26 cellular contexts compared by ENCODE assay signal in the genomic region with DNA sequence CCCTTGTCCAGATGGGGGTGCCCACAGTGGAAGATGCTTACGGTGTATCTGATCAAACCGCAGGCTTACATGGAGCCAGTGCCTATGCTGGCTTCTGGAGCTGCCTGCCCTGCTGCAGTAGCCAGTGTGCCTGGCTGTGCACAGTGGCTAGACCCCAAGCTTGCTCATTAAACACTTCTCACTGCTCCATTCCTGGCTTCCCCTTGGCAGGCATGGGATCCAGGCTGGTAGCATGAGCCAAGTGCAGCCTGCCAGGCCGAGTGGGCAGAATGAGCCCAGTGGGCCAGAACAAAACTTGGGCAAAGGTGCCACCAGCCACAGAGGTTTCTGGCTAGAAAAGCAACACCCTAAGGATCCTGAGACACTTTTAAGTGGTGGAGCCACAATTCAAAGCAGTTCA. TPM values are rescaled to one million over a fixed set of nuclear protein-coding genes. Genes with fewer than 3 reads are reported as not detected.
"Had no signal": no experiment of that assay in that cellular context is flagged by ENCODE, and none has a peak within 500 bp of the region (broad histone marks: within the 10 kb centered on the region; RNA-seq: fewer than 3 reads in every experiment).

No MANE protein-coding gene starts in this region.

- H3K4me1 ChIP-seq: adrenal gland, psoas muscle, right lobe of liver, uterus had no signal

- H3K27me3 ChIP-seq: adrenal gland, right lobe of liver, transverse colon, uterus had no signal

- H3K4me3 ChIP-seq: adrenal gland, lung, psoas muscle, right lobe of liver, skin epidermis, transverse colon, uterus had no signal

- DNase-seq: activated CD4-positive, alpha-beta T cell treated with anti-CD3 and anti-CD28 coated beads for 1 hour; activated CD4-positive, alpha-beta T cell treated with anti-CD3 and anti-CD28 coated beads, Interleukin-2, amount 50 U/mL, for 4 hours; activated CD8-positive, alpha-beta memory T cell treated with anti-CD3 and anti-CD28 coated beads for 24 hours; activated CD8-positive, alpha-beta memory T cell treated with anti-CD3 and anti-CD28 coated beads, Interleukin-2, amount 50 U/mL, for 4 hours; activated naive CD4-positive, alpha-beta T cell; activated T-cell treated with anti-CD3 and anti-CD28 coated beads, Interleukin-2, amount 50 U/mL, for 24 hours; adrenal gland; dermis blood vessel endothelial cell; effector CD8-positive, alpha-beta T cell; erythroblast; foreskin fibroblast; islet precursor cell; left cardiac atrium; naive thymus-derived CD8-positive, alpha-beta T cell; psoas muscle; right lobe of liver; stimulated activated CD4-positive, alpha-beta T cell treated with anti-CD3 and anti-CD28 coated beads, Interleukin-1b, Interleukin-23, amount 100 ng/mL, for 48 hours; stimulated activated naive CD8-positive, alpha-beta T cell treated with anti-CD3 and anti-CD28 coated beads, Interleukin-15, amount 100 ng/mL, for 72 hours; T-cell; transverse colon; uterus had no signal

- H3K9me3 ChIP-seq: adrenal gland, psoas muscle, right lobe of liver, transverse colon, uterus had no signal

- H3K36me3 ChIP-seq: adrenal gland, right lobe of liver, transverse colon, uterus had no signal

- H3K27ac ChIP-seq: adrenal gland, psoas muscle, right lobe of liver, skin epidermis, uterus had no signal

RNA-seq across cellular contexts. Expression of a gene that starts 55.4 kb away (rescaled TPM):
- total RNA-seq: activated T-helper 17 cell treated with anti-CD3 and anti-CD28 coated beads, Interleukin-2, amount 50 U/mL, for 72 hours; adrenal gland; dermis blood vessel endothelial cell; fibroblast of lung; left cardiac atrium; naive thymus-derived CD8-positive, alpha-beta T cell; osteocyte; right lobe of liver had no signal
